ENCODE assay signal across 7 cellular contexts in the genomic region with DNA sequence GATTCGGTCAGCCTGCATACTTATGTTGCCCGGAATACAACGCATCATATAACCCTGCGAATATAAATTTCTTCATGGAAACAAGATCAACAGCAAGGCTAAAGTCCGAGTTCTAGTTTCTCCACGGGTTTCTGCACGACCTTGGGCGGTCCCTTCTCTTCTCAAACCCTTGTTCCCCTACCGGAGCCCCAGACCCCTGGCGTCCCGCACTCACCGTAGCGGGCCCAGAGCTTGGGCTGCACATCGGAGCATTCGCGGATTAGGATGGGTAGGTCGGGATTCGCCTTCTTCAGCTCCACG. TPM values are rescaled to one million over a fixed set of nuclear protein-coding genes. Genes with fewer than 3 reads are reported as not detected.
DNase-seq lines count a peak whose midpoint lies in the region; ATAC-seq and TF ChIP-seq lines count a peak whose summit lies in the region.

No MANE protein-coding gene starts in this region.

- H3K27ac ChIP-seq in H9 (ENCODE audit: insufficient read length, low read depth, low read length) (no peak overlapping the region), SU-DHL-6 (ENCODE audit: low read depth, low read length) (0 out of 2 replicates have a peak overlapping the region, but pooled peaks have one; percentile 16), foreskin keratinocyte (peak overlapping the region; percentile 15), skin epidermis (peak overlapping the region in 20 of 21 experiments; percentile 72 to 88 (median 84))

- H3K4me2 ChIP-seq in H9 (ENCODE audit: insufficient read depth, insufficient read length, low read length) (peak overlapping the region; percentile 84), SU-DHL-6 (ENCODE audit: low read depth, low read length, poor library complexity, severe bottlenecking) (peak overlapping the region; percentile 86)

- peaks cover 5% of the 10 kb centered on the region; the same call in 1 of the 2 replicates for H3K36me3 ChIP-seq in SU-DHL-6 (ENCODE audit: low read length)

- no peak overlapping the region for H3K56ac ChIP-seq in H9 (ENCODE audit: insufficient read length, low read depth, low read length)

- no peak overlapping the region for H4K5ac ChIP-seq in H9 (ENCODE audit: insufficient read length, low read depth, low read length)

- H3K4me1 ChIP-seq in H9 (ENCODE audit: insufficient read depth, low read length) (no peaks in the 10 kb centered on the region), foreskin keratinocyte (peaks cover 5% of the 10 kb centered on the region)

- no peaks in the 10 kb centered on the region for H3K9me2 ChIP-seq in SU-DHL-6 (replicated peaks; ENCODE audit: insufficient read depth, low read length)

- H2BK120ac ChIP-seq in H9 (ENCODE audit: low read depth, low read length, poor library complexity, severe bottlenecking) = no peak overlapping the region

- peak overlapping the region in 2 of 3 experiments; percentile 18 to 90; a peak in 3 of 7 replicates for H3K27ac Mint-ChIP-seq in H9

- no peak overlapping the region for H2AK5ac ChIP-seq in H9 (ENCODE audit: insufficient read length, low read length)

- H2BK5ac ChIP-seq in H9 (ENCODE audit: insufficient read length, low read length) = no peak overlapping the region

- H3K4me3 Mint-ChIP-seq in H9 = peak overlapping the region; percentile 99 to 100

- no peak overlapping the region for H2AFZ ChIP-seq in H9 (ENCODE audit: low read length)
- peak overlapping the region; percentile 55 for H2AFZ ChIP-seq in SU-DHL-6 (ENCODE audit: low read depth, low read length, severe bottlenecking)

- no peak for TF ChIP-seq CTCF in H9 (conservative IDR thresholded peaks at IDR 0.05)
- TF ChIP-seq CTCF in SU-DHL-6 (IDR thresholded peaks at IDR 0.05; ENCODE audit: insufficient read depth, low read length, poor library complexity, severe bottlenecking) = no peak
- no peak for TF ChIP-seq CTCF in foreskin keratinocyte (conservative IDR thresholded peaks at IDR 0.05)

- peak; percentile 37 for ATAC-seq in foreskin keratinocyte
- no peak for ATAC-seq in HG02840 (IDR thresholded peaks at IDR 0.05; ENCODE audit: low FRiP score, unreplicated experiment)
- ATAC-seq in HG03439 (IDR thresholded peaks at IDR 0.05; ENCODE audit: unreplicated experiment) = no peak

- H2BK12ac ChIP-seq in H9 (ENCODE audit: insufficient read length, low read depth, low read length) = no peak overlapping the region

- H3K36me3 Mint-ChIP-seq in H9 (ENCODE audit: insufficient read depth in 1 of 3, low read depth in 3 of 3) = peaks cover 38 to 67% (median 64%) of the 10 kb centered on the region in 3 experiments

- H3K4me3 ChIP-seq in SU-DHL-6 (ENCODE audit: insufficient read depth, low read length, poor library complexity, severe bottlenecking) = peak overlapping the region; percentile 78
- H3K4me3 ChIP-seq in skin epidermis = peak overlapping the region; percentile 70 to 93 (median 89)

- H3K4me1 Mint-ChIP-seq in H9 = peaks cover 8 to 14% of the 10 kb centered on the region in 2 experiments

- WGBS in H9 (ENCODE audit: extremely low coverage, insufficient read length, low lambda C conversion rate) = no CpG with 5 or more reads among the region's 19 CpGs

- H2BK15ac ChIP-seq in H9 (ENCODE audit: low read depth, low read length) = no peak overlapping the region

- H3K27me3 ChIP-seq in H9 (ENCODE audit: insufficient read depth, low read length) (no peaks in the 10 kb centered on the region), SU-DHL-6 (ENCODE audit: low read length) (no peaks in the 10 kb centered on the region), foreskin keratinocyte (no peaks in the 10 kb centered on the region)

- no peaks in the 10 kb centered on the region for H3F3A ChIP-seq in SU-DHL-6 (ENCODE audit: insufficient read depth)

- H3K14ac ChIP-seq in H9 (ENCODE audit: insufficient read depth, low read length) = peak overlapping the region; percentile 84

- H3K79me1 ChIP-seq in H9 (ENCODE audit: insufficient read depth, low read depth, low read length, poor library complexity, severe bottlenecking) = no peaks in the 10 kb centered on the region

- H4K20me1 ChIP-seq in H9 (ENCODE audit: control insufficient read depth, insufficient read depth, insufficient read length) = no peaks in the 10 kb centered on the region
- no peaks in the 10 kb centered on the region for H4K20me1 ChIP-seq in SU-DHL-6 (ENCODE audit: low read depth, low read length)

- no peak overlapping the region for H3T11ph ChIP-seq in H9 (ENCODE audit: low read length)

- no peak overlapping the region for H3K23ac ChIP-seq in H9 (ENCODE audit: insufficient read length, low read depth, low read length)

- no peaks in the 10 kb centered on the region for H3K9me3 ChIP-seq in H9 (ENCODE audit: control insufficient read depth, low read depth, low read length)
- no peaks in the 10 kb centered on the region for H3K9me3 ChIP-seq in SU-DHL-6 (ENCODE audit: insufficient read depth, low read length)

- no peak overlapping the region for H4K8ac ChIP-seq in H9 (replicated peaks; ENCODE audit: insufficient read length, low read depth, low read length)

- H3K27me3 Mint-ChIP-seq in H9 (ENCODE audit: low read depth) = no peaks in the 10 kb centered on the region; the same call in 1 of the 2 replicates

- peaks cover 10% of the 10 kb centered on the region for H3K23me2 ChIP-seq in H9 (ENCODE audit: insufficient read length, low read depth, low read length, poor library complexity, severe bottlenecking)

- H2BK20ac ChIP-seq in H9 (ENCODE audit: low read depth, low read length, poor library complexity, severe bottlenecking) = no peak overlapping the region

- DNase-seq in H9 = no peak
- no peak for DNase-seq in foreskin keratinocyte
- no peak for DNase-seq in RPMI8226

- H3K9me3 Mint-ChIP-seq in H9 = peaks cover 0 to 2% of the 10 kb centered on the region in 2 experiments; a peak in 1 of 5 replicates

- H3K9ac ChIP-seq in H9 (ENCODE audit: extremely low read depth, insufficient read length, low read length) (peak overlapping the region; percentile 85), SU-DHL-6 (ENCODE audit: low read length) (peak overlapping the region; percentile 83)

- no peak overlapping the region for H3K18ac ChIP-seq in H9 (ENCODE audit: insufficient read length, low read depth, low read length)

- no peak overlapping the region for H3K4ac ChIP-seq in H9 (ENCODE audit: low read depth, low read length)

- H3K79me2 ChIP-seq in H9 (ENCODE audit: insufficient read depth, low read length) (no peaks in the 10 kb centered on the region), SU-DHL-6 (ENCODE audit: insufficient read depth, low read length) (peaks cover 36% of the 10 kb centered on the region)

- H4K91ac ChIP-seq in H9 (ENCODE audit: insufficient read length, low read depth, low read length) = no peak overlapping the region

RNA-seq across cellular contexts. Expression of a gene that starts 0.4 kb away (rescaled TPM):
- total RNA-seq in H9 (2021) (84.9 and 86.6 TPM in 2 replicates), foreskin keratinocyte (51.7 and 59.5 TPM in 2 replicates)
- 89.6 and 99.0 TPM in 2 replicates for polyA plus RNA-seq in foreskin keratinocyte

RNA-seq across cellular contexts. Expression of a gene that starts 0.6 kb away (rescaled TPM):
- total RNA-seq in H9 (2021) = 75.2 and 79.3 TPM in 2 replicates
- total RNA-seq in foreskin keratinocyte = 77.8 and 92.6 TPM in 2 replicates
- polyA plus RNA-seq in foreskin keratinocyte = 65.2 and 72.9 TPM in 2 replicates

RNA-seq across cellular contexts. Expression of a gene that starts 7.7 kb away (rescaled TPM):
- total RNA-seq in H9 (2021) (37.3 and 39.3 TPM in 2 replicates), foreskin keratinocyte (9.8 and 11.3 TPM in 2 replicates)
- polyA plus RNA-seq in foreskin keratinocyte = 8.8 and 8.9 TPM in 2 replicates

RNA-seq across cellular contexts. Expression of a gene that starts 14.0 kb away (rescaled TPM):
- total RNA-seq in H9 (2021) = 0.13 TPM in 1 of 2 replicates, not detected in the other
- total RNA-seq in foreskin keratinocyte = not detected in 2 replicates
- polyA plus RNA-seq in foreskin keratinocyte = 0.11 and 0.12 TPM in 2 replicates

RNA-seq across cellular contexts. Expression of a gene that starts 17.7 kb away (rescaled TPM):
- 24.7 and 26.6 TPM in 2 replicates for total RNA-seq in H9 (2021)
- total RNA-seq in foreskin keratinocyte = 27.7 and 28.1 TPM in 2 replicates
- 17.4 and 17.5 TPM in 2 replicates for polyA plus RNA-seq in foreskin keratinocyte
